5 cellular contexts compared by ENCODE assay signal in genomic region chr4:84562156-84562555, GRCh38.
"Had no signal": no experiment of that assay in that cellular context is flagged by ENCODE, and none has a peak within 500 bp of the region (broad histone marks: within the 10 kb centered on the region; RNA-seq: fewer than 3 reads in every experiment).

No MANE protein-coding gene starts in this region.

- DNase-seq: H9, HCEC 1CT, IMR-90 had no signal

- H3K27ac Mint-ChIP-seq: GM23338 had no signal

- H3K4me3 ChIP-seq: GM23338, K562 had no signal

- H3K4me3 Mint-ChIP-seq: GM23338, H9 had no signal
